8 cellular contexts compared by ENCODE assay signal in the genomic region with DNA sequence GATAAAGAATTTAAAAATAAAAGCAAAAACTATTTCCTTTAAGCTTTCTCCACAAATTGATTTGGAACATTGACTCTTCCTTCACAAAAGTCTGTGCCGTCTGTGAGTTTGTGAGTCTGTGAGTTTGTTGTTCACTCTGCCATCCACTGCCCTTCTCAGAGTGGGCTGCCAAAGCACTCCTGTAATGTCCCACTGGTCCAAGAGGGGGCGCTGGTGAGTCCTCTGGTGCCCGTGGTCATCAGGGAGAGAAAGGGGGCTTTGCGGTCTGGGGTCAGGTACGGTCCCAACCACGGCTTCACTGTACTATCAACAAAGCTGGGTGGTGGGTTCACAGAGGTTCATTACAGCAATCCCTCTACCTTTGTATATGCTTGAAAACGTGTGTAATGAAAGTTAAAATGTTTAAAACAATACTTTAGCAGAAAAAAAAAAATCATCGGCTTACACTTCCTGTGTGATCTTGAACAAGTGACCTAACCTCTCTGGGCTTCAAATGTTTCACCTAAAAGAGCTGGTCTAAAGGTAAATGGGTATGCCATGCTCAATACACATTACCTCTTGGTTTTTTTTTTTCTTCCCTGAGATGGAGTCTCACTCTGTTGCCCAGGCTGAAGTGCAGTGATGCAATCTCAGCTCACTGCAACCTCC.
DNase-seq lines count a peak whose midpoint lies in the region; TF ChIP-seq lines count a peak whose summit lies in the region.

No MANE protein-coding gene starts in this region.

- peak; percentile 53 for DNase-seq in AG20443 (ENCODE audit: low spot score)
- DNase-seq in HFF-Myc (ENCODE audit: extremely low read depth, low read depth): no peak
- DNase-seq in activated CD8-positive, alpha-beta memory T cell treated with anti-CD3 and anti-CD28 coated beads, Interleukin-2, amount 50 U/mL, for 4 hours: peak; percentile 54
- DNase-seq in foreskin fibroblast: peak in 1 of 2 donors; percentile 34
- peak in 2 of 3 experiments; percentile 12 to 20 for DNase-seq in stimulated activated CD4-positive, alpha-beta T cell treated with anti-CD3 and anti-CD28 coated beads, TNF-alpha, amount 100 ng/mL, for 4 hours (ENCODE audit: low read depth in 3 of 3)
- no peak for DNase-seq in GF-D8 (lab: John Stamatoyannopoulos, UW)
- no peak for DNase-seq in SHP77 treated with DMSO at 0.1 percent for 48 hours (lab: John Stamatoyannopoulos, UW)
- DNase-seq in MV-4-11 (lab: John Stamatoyannopoulos, UW): no peak

- H3K4me3 ChIP-seq in HFF-Myc (replicated peaks; ENCODE audit: low read depth, low read length) (no peak overlapping the region), foreskin fibroblast (ENCODE audit: low read depth in 1 of 2, low read length in 2 of 2) (no peak overlapping the region)

- TF ChIP-seq CTCF in HFF-Myc (IDR thresholded peaks at IDR 0.05; ENCODE audit: low read depth, low read length, missing control alignments): peak; percentile 87
- peak; percentile 80 for TF ChIP-seq CTCF in foreskin fibroblast (IDR thresholded peaks at IDR 0.05; ENCODE audit: low read depth, low read length)

Comparison
In these comparisons a context has a peak if more than half of its experiments do, and no peak if none do; other contexts are left out.
1. DNase-seq: peak in AG20443 (single experiment), activated CD8-positive, alpha-beta memory T cell treated with anti-CD3 and anti-CD28 coated beads, Interleukin-2, amount 50 U/mL, for 4 hours (single experiment) and stimulated activated CD4-positive, alpha-beta T cell treated with anti-CD3 and anti-CD28 coated beads, TNF-alpha, amount 100 ng/mL, for 4 hours (2 of 3); none in HFF-Myc (single experiment), GF-D8 (single experiment), SHP77 treated with DMSO at 0.1 percent for 48 hours (single experiment) and MV-4-11 (single experiment).